ENCODE assay signal across 8 cellular contexts in genomic region chr17:39676198-39676819, GRCh38. TPM values are rescaled to one million over a fixed set of nuclear protein-coding genes. Genes with fewer than 3 reads are reported as not detected.
A peak's percentile ranks its signal among the peaks of the same experiment; 100 is the strongest.
DNase-seq lines count a peak whose midpoint lies in the region; ATAC-seq and TF ChIP-seq lines count a peak whose summit lies in the region.

No MANE protein-coding gene starts in this region.

- TF ChIP-seq CTCF in WTC11 (IDR thresholded peaks at IDR 0.05): no peak
- TF ChIP-seq CTCF in heart right ventricle (IDR thresholded peaks at IDR 0.05): no peak
- TF ChIP-seq CTCF in endothelial cell (IDR thresholded peaks at IDR 0.05; ENCODE audit: unreplicated experiment): no peak

- H3K4me1 Mint-ChIP-seq in WTC11 (peaks cover 29% of the 10 kb centered on the region), endothelial cell (ENCODE audit: unreplicated experiment) (peaks cover 12% of the 10 kb centered on the region)
- peaks cover 62% of the 10 kb centered on the region for H3K4me1 Mint-ChIP-seq in stimulated activated naive CD8-positive, alpha-beta T cell treated with anti-CD3 and anti-CD28 coated beads, Interleukin-15, Interleukin-2, amounts not matched to agents 100 ng/mL and 50 ng/mL, for 24 hours (ENCODE audit: low read depth)

- peaks cover 3% of the 10 kb centered on the region; the same call in 1 of the 2 replicates for H3K27me3 Mint-ChIP-seq in WTC11 (ENCODE audit: low read depth)
- H3K27me3 Mint-ChIP-seq in stimulated activated naive CD8-positive, alpha-beta T cell treated with anti-CD3 and anti-CD28 coated beads, Interleukin-15, Interleukin-2, amounts not matched to agents 100 ng/mL and 50 ng/mL, for 24 hours: no peaks in the 10 kb centered on the region
- H3K27me3 Mint-ChIP-seq in endothelial cell (ENCODE audit: unreplicated experiment): peaks cover 15% of the 10 kb centered on the region

- H3K27me3 ChIP-seq in heart right ventricle: peaks cover 0 to 3% (median 0%) of the 10 kb centered on the region in 7 donors

- CTCF ChIA-PET in WTC11 (lab: Charles Lee): interaction anchor here (0.9 to 18.0 kb wide), 6 partner anchors 13 to 79 kb away, joined by 3 to 876 read pairs (median 4); partner anchors contain the start of genes ERBB2 and PPP1R1B

- peak overlapping the region; percentile 24; the same call in 1 of the 2 replicates for H3K27ac Mint-ChIP-seq in WTC11
- H3K27ac Mint-ChIP-seq in stimulated activated naive CD8-positive, alpha-beta T cell treated with anti-CD3 and anti-CD28 coated beads, Interleukin-15, Interleukin-2, amounts not matched to agents 100 ng/mL and 50 ng/mL, for 24 hours: peak overlapping the region; percentile 47
- H3K27ac Mint-ChIP-seq in endothelial cell (ENCODE audit: unreplicated experiment): no peak overlapping the region

- no peak overlapping the region for H3K4me3 ChIP-seq in Jurkat, Clone E6-1 (ENCODE audit: low read length)
- no peak overlapping the region for H3K4me3 ChIP-seq in heart right ventricle

- H3K36me3 ChIP-seq in heart right ventricle: peaks cover 0 to 16% (median 0%) of the 10 kb centered on the region in 9 donors

- intact Hi-C loops in heart right ventricle (cut with DNase I): loop anchor here in 1 of 10 donors (10.0 kb wide), 1 partner anchor 52 kb away; the partner anchor contains the start of gene PPP1R1B

- DNase-seq in DMS53 treated with DMSO at 0.1 percent for 48 hours (lab: John Stamatoyannopoulos, UW; ENCODE audit: unreplicated experiment) (peak; percentile 10), WTC11 (ENCODE audit: low spot score) (no peak), heart right ventricle (peak; percentile 69 to 78), kidney glomerular epithelial cell (lab: John Stamatoyannopoulos, UW) (no peak), endothelial cell (ENCODE audit: low spot score) (no peak)
- peak; percentile 80 for DNase-seq in Jurkat, Clone E6-1 (ENCODE audit: low read depth, low spot score)

- peak overlapping the region; percentile 61 to 95 (median 88) for H3K27ac ChIP-seq in heart right ventricle

- H3K9me3 ChIP-seq in heart right ventricle: no peaks in the 10 kb centered on the region

- peaks cover 42 to 85% (median 65%) of the 10 kb centered on the region in 9 donors for H3K4me1 ChIP-seq in heart right ventricle

- H3K9me3 Mint-ChIP-seq in WTC11 (no peaks in the 10 kb centered on the region), endothelial cell (ENCODE audit: unreplicated experiment) (no peaks in the 10 kb centered on the region)
- no peaks in the 10 kb centered on the region for H3K9me3 Mint-ChIP-seq in stimulated activated naive CD8-positive, alpha-beta T cell treated with anti-CD3 and anti-CD28 coated beads, Interleukin-15, Interleukin-2, amounts not matched to agents 100 ng/mL and 50 ng/mL, for 24 hours

- ATAC-seq in WTC11: no peak
- peak; percentile 9 to 48 (median 34) for ATAC-seq in heart right ventricle
- no peak for ATAC-seq in HG02973 (IDR thresholded peaks at IDR 0.05; ENCODE audit: unreplicated experiment)

- H3K36me3 Mint-ChIP-seq in WTC11 (peaks cover 2% of the 10 kb centered on the region; the same call in 1 of the 2 replicates), endothelial cell (ENCODE audit: low read depth, unreplicated experiment) (no peaks in the 10 kb centered on the region)
- H3K36me3 Mint-ChIP-seq in stimulated activated naive CD8-positive, alpha-beta T cell treated with anti-CD3 and anti-CD28 coated beads, Interleukin-15, Interleukin-2, amounts not matched to agents 100 ng/mL and 50 ng/mL, for 24 hours (ENCODE audit: low read depth): peaks cover 8% of the 10 kb centered on the region

- POLR2A ChIA-PET in WTC11 (lab: Charles Lee): no interaction called here

- WGBS in heart right ventricle, 2 donors: 24 to 30% methylated on average over 7 of the region's 7 CpGs

- H3K4me3 Mint-ChIP-seq in WTC11 (no peak overlapping the region), endothelial cell (ENCODE audit: unreplicated experiment) (no peak overlapping the region)
- H3K4me3 Mint-ChIP-seq in stimulated activated naive CD8-positive, alpha-beta T cell treated with anti-CD3 and anti-CD28 coated beads, Interleukin-15, Interleukin-2, amounts not matched to agents 100 ng/mL and 50 ng/mL, for 24 hours: no peak overlapping the region

TF ChIP-seq in WTC11, 78 proteins besides CTCF, POLR2A, EP300 and RAD21:
- no peak for TF ChIP-seq JAZF1 (CRISPR knock-in tag; IDR thresholded peaks at IDR 0.05)
- no peak for TF ChIP-seq NR3C1 (CRISPR knock-in tag; conservative IDR thresholded peaks at IDR 0.05; ENCODE audit: low read depth)
- TF ChIP-seq, protein P1, sequence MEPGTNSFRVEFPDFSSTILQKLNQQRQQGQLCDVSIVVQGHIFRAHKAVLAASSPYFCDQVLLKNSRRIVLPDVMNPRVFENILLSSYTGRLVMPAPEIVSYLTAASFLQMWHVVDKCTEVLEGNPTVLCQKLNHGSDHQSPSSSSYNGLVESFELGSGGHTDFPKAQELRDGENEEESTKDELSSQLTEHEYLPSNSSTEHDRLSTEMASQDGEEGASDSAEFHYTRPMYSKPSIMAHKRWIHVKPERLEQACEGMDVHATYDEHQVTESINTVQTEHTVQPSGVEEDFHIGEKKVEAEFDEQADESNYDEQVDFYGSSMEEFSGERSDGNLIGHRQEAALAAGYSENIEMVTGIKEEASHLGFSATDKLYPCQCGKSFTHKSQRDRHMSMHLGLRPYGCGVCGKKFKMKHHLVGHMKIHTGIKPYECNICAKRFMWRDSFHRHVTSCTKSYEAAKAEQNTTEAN (CRISPR knock-in tag; IDR thresholded peaks at IDR 0.05): no peak
- no peak for TF ChIP-seq ZNF263 (CRISPR knock-in tag; IDR thresholded peaks at IDR 0.05; ENCODE audit: low read depth)
- TF ChIP-seq, protein P2, sequence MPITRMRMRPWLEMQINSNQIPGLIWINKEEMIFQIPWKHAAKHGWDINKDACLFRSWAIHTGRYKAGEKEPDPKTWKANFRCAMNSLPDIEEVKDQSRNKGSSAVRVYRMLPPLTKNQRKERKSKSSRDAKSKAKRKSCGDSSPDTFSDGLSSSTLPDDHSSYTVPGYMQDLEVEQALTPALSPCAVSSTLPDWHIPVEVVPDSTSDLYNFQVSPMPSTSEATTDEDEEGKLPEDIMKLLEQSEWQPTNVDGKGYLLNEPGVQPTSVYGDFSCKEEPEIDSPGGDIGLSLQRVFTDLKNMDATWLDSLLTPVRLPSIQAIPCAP (CRISPR knock-in tag; IDR thresholded peaks at IDR 0.05): no peak
- no peak for TF ChIP-seq ZNF512 (CRISPR knock-in tag; IDR thresholded peaks at IDR 0.05; ENCODE audit: borderline replicate concordance)
- no peak for TF ChIP-seq TCF7 (CRISPR knock-in tag; IDR thresholded peaks at IDR 0.05; ENCODE audit: low read depth)
- no peak for TF ChIP-seq NFYB (CRISPR knock-in tag; conservative IDR thresholded peaks at IDR 0.05; ENCODE audit: low read depth)
- TF ChIP-seq TP53 (CRISPR knock-in tag; IDR thresholded peaks at IDR 0.05): no peak

RNA-seq across cellular contexts. Expression of gene PNMT, which starts 8.1 kb away (rescaled TPM):
- not detected for polyA plus RNA-seq in Jurkat, Clone E6-1 (2012; ENCODE audit: insufficient read depth, insufficient read length)
- total RNA-seq in WTC11 (2021) (2.4 to 3.1 TPM (median 2.7 TPM) in 3 replicates), heart right ventricle (10 to 100 TPM in 1 of 10 donors, 1 to 10 TPM in 9; 2.7 to 12.8 (median 3.9) TPM), endothelial cell (ENCODE audit: unreplicated experiment) (not detected)
- polyA plus RNA-seq in heart right ventricle: 10 to 100 TPM; 16.8 to 30.0 TPM

RNA-seq across cellular contexts. Expression of gene TCAP, which starts 11.2 kb away (rescaled TPM):
- polyA plus RNA-seq in Jurkat, Clone E6-1 (2012; ENCODE audit: insufficient read depth, insufficient read length): not detected
- 2.5 to 2.9 TPM (median 2.8 TPM) in 3 replicates for total RNA-seq in WTC11 (2021)
- 1,000 to 10,000 TPM; 3,683 to 6,290 (median 4,342) TPM for total RNA-seq in heart right ventricle
- polyA plus RNA-seq in heart right ventricle: 1,000 to 10,000 TPM; 2,452 to 2,624 TPM
- 1.2 TPM for total RNA-seq in endothelial cell (ENCODE audit: unreplicated experiment)

RNA-seq across cellular contexts. Expression of gene PGAP3, which starts 11.5 kb away (rescaled TPM):
- 1.6 TPM for polyA plus RNA-seq in Jurkat, Clone E6-1 (2012; ENCODE audit: insufficient read depth, insufficient read length)
- total RNA-seq in WTC11 (2021) (24.3 to 25.7 TPM (median 24.9 TPM) in 3 replicates), heart right ventricle (10 to 100 TPM in 9 of 10 donors, 1 to 10 TPM in 1; 9.2 to 18.2 (median 13.8) TPM), endothelial cell (ENCODE audit: unreplicated experiment) (11.2 TPM)
- 10 to 100 TPM; 12.5 to 16.8 TPM for polyA plus RNA-seq in heart right ventricle

RNA-seq across cellular contexts. Expression of gene ERBB2, which starts 23.6 kb away (rescaled TPM):
- 1.7 TPM for polyA plus RNA-seq in Jurkat, Clone E6-1 (2012; ENCODE audit: insufficient read depth, insufficient read length)
- 153 to 209 TPM (median 158 TPM) in 3 replicates for total RNA-seq in WTC11 (2021)
- total RNA-seq in heart right ventricle: 10 to 100 TPM; 53.9 to 89.1 (median 68.1) TPM
- polyA plus RNA-seq in heart right ventricle: 10 to 100 TPM; 40.3 to 41.2 TPM
- total RNA-seq in endothelial cell (ENCODE audit: unreplicated experiment): 49.0 TPM

RNA-seq across cellular contexts. Expression of gene STARD3, which starts 39.4 kb away (rescaled TPM):
- 52.2 TPM for polyA plus RNA-seq in Jurkat, Clone E6-1 (2012; ENCODE audit: insufficient read depth, insufficient read length)
- total RNA-seq in WTC11 (2021) (64.9 to 75.3 TPM (median 65.4 TPM) in 3 replicates), heart right ventricle (10 to 100 TPM; 14.2 to 25.3 (median 19.6) TPM), endothelial cell (ENCODE audit: unreplicated experiment) (77.7 TPM)
- polyA plus RNA-seq in heart right ventricle: 10 to 100 TPM; 39.2 to 46.1 TPM

Comparison
In these comparisons a context has a peak if more than half of its experiments do, and no peak if none do; other contexts are left out.
1. DNase-seq: peak in DMS53 treated with DMSO at 0.1 percent for 48 hours (single experiment), Jurkat, Clone E6-1 (single experiment) and heart right ventricle (2 of 2); none in WTC11 (single experiment), kidney glomerular epithelial cell (single experiment) and endothelial cell (single experiment).
2. ATAC-seq: peak in heart right ventricle (8 of 8); none in WTC11 (single experiment) and HG02973 (single experiment).
3. RNA of gene TCAP, which starts 11.2 kb away (total RNA-seq): 3,683 to 6,290 TPM in heart right ventricle; 2.5 to 2.9 TPM in WTC11 and 1.2 TPM in endothelial cell (single experiment); every median in the first group is over 100 times any median in the second.